8 cellular contexts compared by ENCODE assay signal in the genomic region with DNA sequence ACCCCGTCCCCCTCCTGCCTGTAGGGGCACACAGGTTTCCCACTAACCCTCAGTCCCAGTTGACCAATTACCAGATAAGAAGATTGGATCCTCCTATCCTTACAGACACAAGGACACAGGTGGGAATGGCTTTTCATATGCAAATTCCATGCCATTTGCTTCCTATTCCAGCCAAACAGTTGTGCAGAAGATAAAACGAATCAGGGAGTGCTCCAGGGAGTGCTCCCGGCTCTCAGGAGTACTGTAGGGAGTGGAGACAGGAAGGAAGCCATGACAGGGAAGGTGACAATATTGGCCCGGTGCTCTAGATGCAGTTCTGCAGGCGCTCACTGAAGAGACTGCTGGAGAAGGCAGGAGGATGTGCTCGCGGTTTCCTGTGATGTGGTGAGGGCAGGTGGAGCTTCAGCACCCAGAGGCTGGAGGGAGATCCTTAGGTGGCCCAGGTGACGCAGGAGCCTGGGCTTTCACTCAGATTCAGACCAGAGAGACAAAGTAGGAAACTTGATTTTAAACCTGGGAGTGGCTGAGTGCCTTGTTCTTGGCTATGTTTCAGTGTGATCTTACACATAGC.
A peak's percentile ranks its signal among the peaks of the same experiment; 100 is the strongest.
DNase-seq lines count a peak whose midpoint lies in the region; ATAC-seq, FAIRE-seq and TF ChIP-seq lines count a peak whose summit lies in the region.

No MANE protein-coding gene starts in this region.

- H2AFZ ChIP-seq in GM12878 (ENCODE audit: control insufficient read depth, low read depth, low read length), result no peak overlapping the region

- no peak overlapping the region for H3K9ac ChIP-seq in GM12878 (ENCODE audit: control insufficient read depth, insufficient read depth, low read length)

- TF ChIP-seq CTCF in GM12878 (IDR thresholded peaks at IDR 0.05 in 2 of 3, conservative IDR thresholded peaks at IDR 0.05 in 1 of 3; ENCODE audit: control insufficient read depth in 2 of 3, extremely low read depth in 1 of 3, insufficient read depth in 1 of 3, low read depth in 3 of 3, low read length in 3 of 3), result no peak

- H4K20me1 ChIP-seq in GM12878 (ENCODE audit: control insufficient read depth, insufficient read depth), result no peaks in the 10 kb centered on the region; the same call in 1 of the 2 replicates

- POLR2A ChIA-PET in GM12878 (lab: Charles Lee), result interaction anchor here (0.8 kb wide), 1 partner anchor 46 kb away, joined by 4 read pairs; no protein-coding TSS in a partner anchor

- no peak overlapping the region for H3K4me2 ChIP-seq in GM12878 (ENCODE audit: control insufficient read depth, insufficient read depth)

- H3K79me2 ChIP-seq in GM12878 (ENCODE audit: control insufficient read depth, insufficient read depth, low read length), result no peaks in the 10 kb centered on the region

- peaks cover 5 to 11% of the 10 kb centered on the region in 2 experiments; a peak in 3 of 4 replicates for H3K27me3 ChIP-seq in GM12878 (replicated peaks in 1 of 2; ENCODE audit: control insufficient read depth in 2 of 2, insufficient read depth in 2 of 2, low read length in 1 of 2)

- WGBS in GM12878 (ENCODE audit: insufficient coverage, insufficient replicate concordance, low lambda C conversion rate, missing lambda C conversion rate), result 2% methylated on average over 8 of the region's 8 CpGs

- H3K9me3 ChIP-seq in GM12878 (replicated peaks; ENCODE audit: control insufficient read depth, insufficient read depth, low read length), result no peaks in the 10 kb centered on the region; the same call in 1 of the 3 replicates

- H3K4me3 ChIP-seq in GM12878, result no peak overlapping the region

- H3K4me3 Mint-ChIP-seq in T-helper 2 cell treated with Interferon-gamma antibody and Interleukin-4, amounts not matched to agents 5 μg/mL and 100 μg/mL, for 36 hours, result peak overlapping the region; percentile 63

- H3K36me3 Mint-ChIP-seq in T-helper 2 cell treated with Interferon-gamma antibody and Interleukin-4, amounts not matched to agents 5 μg/mL and 100 μg/mL, for 36 hours (ENCODE audit: low read depth), result peaks cover 51% of the 10 kb centered on the region

- peak overlapping the region; percentile 89 for H3K27ac Mint-ChIP-seq in T-helper 2 cell treated with Interferon-gamma antibody and Interleukin-4, amounts not matched to agents 5 μg/mL and 100 μg/mL, for 36 hours

- no peak for FAIRE-seq in GM12878 (lab: Jason Lieb, UNC)

- ATAC-seq in GM18861 (IDR thresholded peaks at IDR 0.05; ENCODE audit: unreplicated experiment) (peak; percentile 67), GM12878 (peak; percentile 65), HG03095 (IDR thresholded peaks at IDR 0.05; ENCODE audit: unreplicated experiment) (no peak), HG02938 (IDR thresholded peaks at IDR 0.05; ENCODE audit: unreplicated experiment) (no peak)

- peaks cover 62% of the 10 kb centered on the region for H3K4me1 Mint-ChIP-seq in T-helper 2 cell treated with Interferon-gamma antibody and Interleukin-4, amounts not matched to agents 5 μg/mL and 100 μg/mL, for 36 hours (ENCODE audit: low read depth)

- H3K36me3 ChIP-seq in GM12878 (ENCODE audit: control insufficient read depth in 2 of 2, insufficient read depth in 2 of 2, low read length in 1 of 2), result no peaks in the 10 kb centered on the region

- TF ChIP-seq EP300 in GM12878 (IDR thresholded peaks at IDR 0.05; ENCODE audit: borderline replicate concordance in 1 of 2, control insufficient read depth in 1 of 2, low read depth in 2 of 2, low read length in 2 of 2), result no peak

- H3K27me3 Mint-ChIP-seq in T-helper 2 cell treated with Interferon-gamma antibody and Interleukin-4, amounts not matched to agents 5 μg/mL and 100 μg/mL, for 36 hours (ENCODE audit: low read depth), result no peaks in the 10 kb centered on the region

- no TSS peak for BruUV-seq in GM12878 (replicated peaks; lab: Mats Ljungman, UMichigan)

- in situ Hi-C loops in GM12878 (cut with MboI), result no loop called here

- peak; percentile 81 for DNase-seq in T-helper 2 cell treated with Interferon-gamma antibody and Interleukin-4, amounts not matched to agents 5 μg/mL and 100 μg/mL, for 36 hours (ENCODE audit: low spot score)
- DNase-seq in GM12878 (ENCODE audit: low read depth, low spot score) (no peak), kidney glomerular epithelial cell (lab: John Stamatoyannopoulos, UW) (no peak), NCI-H1092 (lab: John Stamatoyannopoulos, UW) (no peak)
- DNase-seq in stimulated activated CD4-positive, alpha-beta T cell treated with anti-CD3 and anti-CD28 coated beads, Interleukin-2, amount 100 ng/mL, for 48 hours, result peak; percentile 61 to 71

- 0 out of 2 replicates have a peak, but pooled peaks cover 2% of the 10 kb centered on the region for H3K4me1 ChIP-seq in GM12878 (ENCODE audit: control insufficient read depth, insufficient read depth, low read length)

- intact Hi-C loops in GM12878 (cut with micrococcal nuclease; ENCODE audit: unreplicated experiment), result no loop called here

- TF ChIP-seq POLR2A in GM12878 (IDR thresholded peaks at IDR 0.05; ENCODE audit: low read depth, low read length), result no peak

- H3K9me3 Mint-ChIP-seq in T-helper 2 cell treated with Interferon-gamma antibody and Interleukin-4, amounts not matched to agents 5 μg/mL and 100 μg/mL, for 36 hours, result peaks cover 5% of the 10 kb centered on the region

- no peak for TF ChIP-seq RAD21 in GM12878 (IDR thresholded peaks at IDR 0.05; ENCODE audit: insufficient read depth, low read depth, low read length)

- SMC1A ChIA-PET in GM12878 (lab: Charles Lee; ENCODE audit: uncharacterized antibody, unreplicated experiment), result interaction anchor here (0.9 to 1.6 kb wide), 2 partner anchors 11 to 257 kb away, joined by 3 read pairs; no protein-coding TSS in a partner anchor

- no peak overlapping the region for H3K27ac ChIP-seq in GM12878 (ENCODE audit: control insufficient read depth, insufficient read depth)

- CTCF ChIA-PET in GM12878 (lab: Yijun Ruan, JAX), result interaction anchor here (0.6 kb wide), 1 partner anchor 14 kb away, joined by 3 read pairs; no protein-coding TSS in a partner anchor

- RAD21 ChIA-PET in GM12878 (lab: Charles Lee; ENCODE audit: unreplicated experiment), result no interaction called here

TF ChIP-seq in GM12878, 131 proteins besides CTCF, POLR2A, EP300 and RAD21 (continues in another document):
- TF ChIP-seq POLR2AphosphoS5 (IDR thresholded peaks at IDR 0.05; ENCODE audit: low read length) (no peak), MEF2B (IDR thresholded peaks at IDR 0.05; ENCODE audit: partially characterized antibody, poor library complexity, severe bottlenecking) (no peak), PAX8 (IDR thresholded peaks at IDR 0.05) (no peak), IKZF1 (conservative IDR thresholded peaks at IDR 0.05) (0 out of 2 replicates have a peak, but pooled peaks have one; percentile 18), ZNF207 (IDR thresholded peaks at IDR 0.05; ENCODE audit: borderline replicate concordance) (no peak), CHD2 (IDR thresholded peaks at IDR 0.05; ENCODE audit: borderline replicate concordance, low read depth, low read length) (no peak), TARDBP (IDR thresholded peaks at IDR 0.05; ENCODE audit: borderline replicate concordance) (no peak), NFXL1 (IDR thresholded peaks at IDR 0.05; ENCODE audit: borderline replicate concordance) (0 out of 2 replicates have a peak, but pooled peaks have one; percentile 36), BACH1 (IDR thresholded peaks at IDR 0.05; ENCODE audit: borderline replicate concordance) (no peak), RUNX3 (IDR thresholded peaks at IDR 0.05; ENCODE audit: low read length) (peak; percentile 83)
- TF ChIP-seq, protein P1, sequence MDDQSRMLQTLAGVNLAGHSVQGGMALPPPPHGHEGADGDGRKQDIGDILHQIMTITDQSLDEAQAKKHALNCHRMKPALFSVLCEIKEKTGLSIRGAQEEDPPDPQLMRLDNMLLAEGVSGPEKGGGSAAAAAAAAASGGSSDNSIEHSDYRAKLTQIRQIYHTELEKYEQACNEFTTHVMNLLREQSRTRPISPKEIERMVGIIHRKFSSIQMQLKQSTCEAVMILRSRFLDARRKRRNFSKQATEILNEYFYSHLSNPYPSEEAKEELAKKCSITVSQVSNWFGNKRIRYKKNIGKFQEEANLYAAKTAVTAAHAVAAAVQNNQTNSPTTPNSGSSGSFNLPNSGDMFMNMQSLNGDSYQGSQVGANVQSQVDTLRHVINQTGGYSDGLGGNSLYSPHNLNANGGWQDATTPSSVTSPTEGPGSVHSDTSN (IDR thresholded peaks at IDR 0.05; ENCODE audit: insufficient replicate concordance, low read depth, low read length), result no peak
- TF ChIP-seq, protein P2, sequence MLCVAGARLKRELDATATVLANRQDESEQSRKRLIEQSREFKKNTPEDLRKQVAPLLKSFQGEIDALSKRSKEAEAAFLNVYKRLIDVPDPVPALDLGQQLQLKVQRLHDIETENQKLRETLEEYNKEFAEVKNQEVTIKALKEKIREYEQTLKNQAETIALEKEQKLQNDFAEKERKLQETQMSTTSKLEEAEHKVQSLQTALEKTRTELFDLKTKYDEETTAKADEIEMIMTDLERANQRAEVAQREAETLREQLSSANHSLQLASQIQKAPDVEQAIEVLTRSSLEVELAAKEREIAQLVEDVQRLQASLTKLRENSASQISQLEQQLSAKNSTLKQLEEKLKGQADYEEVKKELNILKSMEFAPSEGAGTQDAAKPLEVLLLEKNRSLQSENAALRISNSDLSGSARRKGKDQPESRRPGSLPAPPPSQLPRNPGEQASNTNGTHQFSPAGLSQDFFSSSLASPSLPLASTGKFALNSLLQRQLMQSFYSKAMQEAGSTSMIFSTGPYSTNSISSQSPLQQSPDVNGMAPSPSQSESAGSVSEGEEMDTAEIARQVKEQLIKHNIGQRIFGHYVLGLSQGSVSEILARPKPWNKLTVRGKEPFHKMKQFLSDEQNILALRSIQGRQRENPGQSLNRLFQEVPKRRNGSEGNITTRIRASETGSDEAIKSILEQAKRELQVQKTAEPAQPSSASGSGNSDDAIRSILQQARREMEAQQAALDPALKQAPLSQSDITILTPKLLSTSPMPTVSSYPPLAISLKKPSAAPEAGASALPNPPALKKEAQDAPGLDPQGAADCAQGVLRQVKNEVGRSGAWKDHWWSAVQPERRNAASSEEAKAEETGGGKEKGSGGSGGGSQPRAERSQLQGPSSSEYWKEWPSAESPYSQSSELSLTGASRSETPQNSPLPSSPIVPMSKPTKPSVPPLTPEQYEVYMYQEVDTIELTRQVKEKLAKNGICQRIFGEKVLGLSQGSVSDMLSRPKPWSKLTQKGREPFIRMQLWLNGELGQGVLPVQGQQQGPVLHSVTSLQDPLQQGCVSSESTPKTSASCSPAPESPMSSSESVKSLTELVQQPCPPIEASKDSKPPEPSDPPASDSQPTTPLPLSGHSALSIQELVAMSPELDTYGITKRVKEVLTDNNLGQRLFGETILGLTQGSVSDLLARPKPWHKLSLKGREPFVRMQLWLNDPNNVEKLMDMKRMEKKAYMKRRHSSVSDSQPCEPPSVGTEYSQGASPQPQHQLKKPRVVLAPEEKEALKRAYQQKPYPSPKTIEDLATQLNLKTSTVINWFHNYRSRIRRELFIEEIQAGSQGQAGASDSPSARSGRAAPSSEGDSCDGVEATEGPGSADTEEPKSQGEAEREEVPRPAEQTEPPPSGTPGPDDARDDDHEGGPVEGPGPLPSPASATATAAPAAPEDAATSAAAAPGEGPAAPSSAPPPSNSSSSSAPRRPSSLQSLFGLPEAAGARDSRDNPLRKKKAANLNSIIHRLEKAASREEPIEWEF (IDR thresholded peaks at IDR 0.05; ENCODE audit: insufficient replicate concordance, low read depth, low read length), result no peak

Comparison
In these comparisons a context has a peak if more than half of its experiments do, and no peak if none do; other contexts are left out.
1. ATAC-seq: peak in GM18861 (single experiment) and GM12878 (single experiment); none in HG03095 (single experiment) and HG02938 (single experiment).
2. DNase-seq: peak in T-helper 2 cell treated with Interferon-gamma antibody and Interleukin-4, amounts not matched to agents 5 μg/mL and 100 μg/mL, for 36 hours (single experiment) and stimulated activated CD4-positive, alpha-beta T cell treated with anti-CD3 and anti-CD28 coated beads, Interleukin-2, amount 100 ng/mL, for 48 hours (2 of 2); none in GM12878 (single experiment), kidney glomerular epithelial cell (single experiment) and NCI-H1092 (single experiment).